24 cellular contexts compared by ENCODE assay signal in genomic region chr2:17771956-17772355, GRCh38. TPM values are rescaled to one million over a fixed set of nuclear protein-coding genes. Genes with fewer than 3 reads are reported as not detected.
"Had no signal": no experiment of that assay in that cellular context is flagged by ENCODE, and none has a peak within 500 bp of the region (broad histone marks: within the 10 kb centered on the region; RNA-seq: fewer than 3 reads in every experiment).

No MANE protein-coding gene starts in this region.

- ATAC-seq: K562, SK-N-SH treated with all-trans-retinoic acid at 6 μM for 48 hours had no signal

- DNase-seq: MV-4-11, NCI-H1048, NCI-H1105 treated with DMSO at 0.1 percent for 48 hours, NCI-H1417 treated with DMSO at 0.1 percent for 48 hours, NCI-H146, NCI-H1694 treated with DMSO at 0.1 percent for 48 hours, NCI-H1930, NCI-H2081 treated with DMSO at 0.1 percent for 48 hours, NCI-H2171, NCI-H226, NCI-H446, NCI-H510A, NCI-H524 treated with DMSO at 0.1 percent for 48 hours, NCI-H69, NCI-H774, RPMI8226, SHP77 treated with DMSO at 0.1 percent for 48 hours, SJCRH30 had no signal

- H3K27me3 ChIP-seq: SJCRH30 had no signal

- FAIRE-seq: HTR-8/SVneo, K562 had no signal

- H3K9me3 ChIP-seq: SJCRH30 had no signal

- H3K27ac ChIP-seq: HL-60, SJCRH30 had no signal

- H3K4me1 Mint-ChIP-seq: IgD-negative memory B cell had no signal

- H3K27me3 Mint-ChIP-seq: IgD-negative memory B cell had no signal

- H3K4me1 ChIP-seq: SJCRH30 had no signal

- H3K4me3 ChIP-seq: K562, SJCRH30 had no signal

- H3K4me3 Mint-ChIP-seq: IgD-negative memory B cell had no signal

- H3K9me3 Mint-ChIP-seq: IgD-negative memory B cell had no signal

RNA-seq across cellular contexts. Expression of gene MSGN1, which starts 44.3 kb away (rescaled TPM):
- total RNA-seq: K562, MCF 10A, SJCRH30 had no signal
- polyA plus RNA-seq: IgD-negative memory B cell, K562 had no signal
